In the genomic region with DNA sequence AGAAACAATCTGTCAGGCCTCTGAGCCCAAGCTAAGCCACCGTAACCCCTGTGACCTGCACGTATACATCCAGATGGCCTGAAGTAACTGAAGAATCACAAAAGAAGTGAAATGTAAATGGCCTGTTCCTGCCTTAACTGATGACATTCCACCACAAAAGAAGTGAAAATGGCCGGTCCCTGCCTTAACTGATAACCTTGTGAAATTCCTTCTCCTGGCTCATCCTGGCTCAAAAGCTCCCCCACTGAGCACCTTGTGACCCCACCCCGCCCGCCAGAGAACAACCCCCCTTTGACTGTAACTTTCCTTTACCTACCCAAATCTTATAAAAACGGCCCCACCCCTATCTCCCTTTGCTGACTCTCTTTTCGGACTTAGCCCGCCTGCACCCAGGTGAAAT, we compare ENCODE assay signal across 6 cellular contexts. TPM values are rescaled to one million over a fixed set of nuclear protein-coding genes. Genes with fewer than 3 reads are reported as not detected.
"Had no signal": no experiment of that assay in that cellular context is flagged by ENCODE, and none has a peak within 500 bp of the region (broad histone marks: within the 10 kb centered on the region; RNA-seq: fewer than 3 reads in every experiment).

No MANE protein-coding gene starts in this region.

RNA-seq across cellular contexts. Expression of gene MYCT1, which starts 14.8 kb away (rescaled TPM):
- total RNA-seq: myocyte; natural killer cell treated with Interleukin-12 subunit alpha and Interleukin-12 subunit beta and Interleukin-15 and Interleukin-18, amount 100 ng/mL, for 72 hours; osteocyte; smooth muscle cell had no signal
- polyA plus RNA-seq: naive thymus-derived CD4-positive, alpha-beta T cell; neural cell; smooth muscle cell had no signal
